ENCODE assay signal across 27 cellular contexts in genomic region chr10:48632166-48632565, GRCh38. TPM values are rescaled to one million over a fixed set of nuclear protein-coding genes. Genes with fewer than 3 reads are reported as not detected.
"Had no signal": no experiment of that assay in that cellular context is flagged by ENCODE, and none has a peak within 500 bp of the region (broad histone marks: within the 10 kb centered on the region; RNA-seq: fewer than 3 reads in every experiment).

No MANE protein-coding gene starts in this region.

- H3K4me3 ChIP-seq: ascending aorta, dorsolateral prefrontal cortex, hepatocyte, lung, neural progenitor cell, right lobe of liver, tibial artery had no signal

- DNase-seq: activated CD4-positive, alpha-beta T cell treated with anti-CD3 and anti-CD28 coated beads for 1 hour; activated CD4-positive, alpha-beta T cell treated with anti-CD3 and anti-CD28 coated beads, Interleukin-2, amount 50 U/mL, for 1 hour; activated CD8-positive, alpha-beta T cell treated with anti-CD3 and anti-CD28 coated beads, Interleukin-2, amount 10 ng/mL, durations not matched to agents 7 days and 5 days; activated gamma-delta T cell treated with Interleukin-2 at 50 U/mL for 16 hours; activated T-cell treated with anti-CD3 and anti-CD28 coated beads, Interleukin-2, amount 50 U/mL, for 1 hour; brain microvascular endothelial cell; central memory CD4-positive, alpha-beta T cell; dorsolateral prefrontal cortex; effector memory CD8-positive, alpha-beta T cell; foreskin keratinocyte; immature natural killer cell; naive thymus-derived CD4-positive, alpha-beta T cell; posterior cingulate gyrus; right lobe of liver; small intestine; stimulated activated CD4-positive, alpha-beta T cell treated with anti-CD3 and anti-CD28 coated beads, Interleukin-2, amount 100 ng/mL, for 24 hours; stimulated activated naive CD8-positive, alpha-beta T cell treated with anti-CD3 and anti-CD28 coated beads, Interleukin-15, amount 100 ng/mL, for 72 hours; T-helper 9 cell; tibial artery had no signal

- ATAC-seq: activated CD8-positive, alpha-beta T cell treated with anti-CD3 and anti-CD28 coated beads, Interleukin-2, amount 10 ng/mL, durations not matched to agents 7 days and 5 days; effector memory CD8-positive, alpha-beta T cell; esophagus mucosa; foreskin keratinocyte; left lobe of liver; naive thymus-derived CD4-positive, alpha-beta T cell; right lobe of liver; stimulated activated effector memory CD8-positive, alpha-beta T cell treated with anti-CD3 and anti-CD28 coated beads, Interleukin-12 subunit alpha, Interleukin-12 subunit beta, amount 100 ng/mL, for 72 hours; stimulated activated naive CD8-positive, alpha-beta T cell treated with anti-CD3 and anti-CD28 coated beads, Interleukin-15, amount 100 ng/mL, for 72 hours had no signal

RNA-seq across cellular contexts. Expression of gene ARHGAP22, which starts 27.3 kb away (rescaled TPM):
- total RNA-seq: activated CD8-positive, alpha-beta T cell treated with anti-CD3 and anti-CD28 coated beads, Interleukin-2, amount 10 ng/mL, durations not matched to agents 7 days and 5 days had no signal

RNA-seq across cellular contexts. Expression of gene WDFY4, which starts 52.5 kb away (rescaled TPM):
- total RNA-seq: kidney epithelial cell had no signal
